ENCODE assay signal across 26 cellular contexts in genomic region chr10:132131581-132132250, GRCh38. TPM values are rescaled to one million over a fixed set of nuclear protein-coding genes. Genes with fewer than 3 reads are reported as not detected.
DNase-seq lines count a peak whose midpoint lies in the region; ATAC-seq and TF ChIP-seq lines count a peak whose summit lies in the region.
"Had no signal": no experiment of that assay in that cellular context is flagged by ENCODE, and none has a peak within 500 bp of the region (broad histone marks: within the 10 kb centered on the region; RNA-seq: fewer than 3 reads in every experiment).

No MANE protein-coding gene starts in this region.

- H3K27ac ChIP-seq in dorsolateral prefrontal cortex (peak overlapping the region in 54 of 59 donors; percentile 11 to 89 (median 73)), substantia nigra (ENCODE audit: low read depth, low read length, poor library complexity, severe bottlenecking) (peak overlapping the region; percentile 67)
- H3K27ac ChIP-seq: ascending aorta, skin epidermis had no signal

- peak overlapping the region in 18 of 59 donors; percentile 8 to 51 (median 28) for H3K4me3 ChIP-seq in dorsolateral prefrontal cortex
- no peak overlapping the region for H3K4me3 ChIP-seq in mucosa of descending colon
- H3K4me3 ChIP-seq: ascending aorta, skin epidermis had no signal

- H3K9me3 ChIP-seq in mucosa of descending colon = no peaks in the 10 kb centered on the region
- H3K9me3 ChIP-seq: ascending aorta, BE2C had no signal

- TF ChIP-seq CTCF in dorsolateral prefrontal cortex (IDR thresholded peaks at IDR 0.05 in 54 of 56, conservative IDR thresholded peaks at IDR 0.05 in 2 of 56; ENCODE audit: low read depth in 1 of 56, partially characterized antibody in 56 of 56) (no peak), mucosa of descending colon (IDR thresholded peaks at IDR 0.05) (no peak)

- intact Hi-C loops in dorsolateral prefrontal cortex (cut with DNase I) = no loop called here
- intact Hi-C loops in mucosa of descending colon (cut with DNase I, micrococcal nuclease) = no loop called here

- no peak for ATAC-seq in mucosa of descending colon
- ATAC-seq: naive thymus-derived CD8-positive, alpha-beta T cell; stimulated activated memory B cell treated with anti-CD40 and anti-IgM and Interleukin-4, amounts not matched to agents 10 μg/mL and 1 μg/mL and 100 μg/mL, for 72 hours had no signal

- no peaks in the 10 kb centered on the region for H3K36me3 ChIP-seq in mucosa of descending colon (ENCODE audit: low read depth)
- H3K36me3 ChIP-seq: ascending aorta, BE2C had no signal

- H3K4me1 ChIP-seq in mucosa of descending colon (ENCODE audit: low read depth) = no peaks in the 10 kb centered on the region
- H3K4me1 ChIP-seq: ascending aorta had no signal

- H3K27me3 ChIP-seq in dorsolateral prefrontal cortex = no peaks in the 10 kb centered on the region
- H3K27me3 ChIP-seq: ascending aorta, BE2C had no signal

- peak; percentile 57 for DNase-seq in activated effector memory CD4-positive, alpha-beta T cell treated with anti-CD3 and anti-CD28 coated beads, Interleukin-2, amount 50 U/mL, for 16 hours
- no peak for DNase-seq in activated effector memory CD4-positive, alpha-beta T cell treated with Interleukin-2 at 50 U/mL for 16 hours
- peak in 3 of 10 donors; percentile 39 for DNase-seq in dorsolateral prefrontal cortex
- DNase-seq in mucosa of descending colon = peak in 2 of 3 donors; percentile 4 to 34
- no peak for DNase-seq in substantia nigra (lab: John Stamatoyannopoulos, UW)
- no peak for DNase-seq in DMS79 treated with DMSO at 0.1 percent for 48 hours (lab: John Stamatoyannopoulos, UW)
- no peak for DNase-seq in cerebellar cortex (ENCODE audit: low spot score)
- no peak for DNase-seq in NCI-H128 (lab: John Stamatoyannopoulos, UW; ENCODE audit: unreplicated experiment)
- DNase-seq: activated CD4-positive, alpha-beta T cell treated with anti-CD3 and anti-CD28 coated beads for 1 hour; activated naive CD4-positive, alpha-beta T cell treated with anti-CD3 and anti-CD28 coated beads for 36 hours; activated T-cell treated with anti-CD3 and anti-CD28 coated beads, Interleukin-2, amount 50 U/mL, for 24 hours; effector CD8-positive, alpha-beta T cell; erythroblast; foreskin fibroblast; Karpas-422; mesenchymal stem cell; NCI-H1092; NCI-H2029 treated with DMSO at 0.1 percent for 48 hours; OCI-M1; SHP77 treated with DMSO at 0.1 percent for 48 hours; stimulated activated CD4-positive, alpha-beta T cell treated with anti-CD3 and anti-CD28 coated beads, Interleukin-2, amount 100 ng/mL, for 24 hours had no signal

RNA-seq across cellular contexts. Expression of gene DPYSL4, which starts 55.0 kb away (rescaled TPM):
- 10 to 100 TPM; 39.1 to 85.2 (median 53.3) TPM for total RNA-seq in dorsolateral prefrontal cortex
- total RNA-seq in mucosa of descending colon = 1 to 10 TPM in 1 of 3 donors, under 1 TPM in 2; 0.46 to 1.3 (median 0.55) TPM
- total RNA-seq: ascending aorta had no signal

Comparison
In these comparisons a context has a peak if more than half of its experiments do, and no peak if none do; other contexts are left out.
1. DNase-seq: peak in activated effector memory CD4-positive, alpha-beta T cell treated with anti-CD3 and anti-CD28 coated beads, Interleukin-2, amount 50 U/mL, for 16 hours (single experiment) and mucosa of descending colon (2 of 3); none in activated effector memory CD4-positive, alpha-beta T cell treated with Interleukin-2 at 50 U/mL for 16 hours (single experiment), substantia nigra (0 of 49), DMS79 treated with DMSO at 0.1 percent for 48 hours (single experiment), cerebellar cortex (single experiment) and NCI-H128 (single experiment).
2. RNA of gene DPYSL4, which starts 55.0 kb away (total RNA-seq): 39.1 to 85.2 TPM in dorsolateral prefrontal cortex; 0.46 to 1.3 TPM in mucosa of descending colon; every median in the first group is over 10 times any median in the second.